18 cellular contexts compared by ENCODE assay signal in the genomic region with DNA sequence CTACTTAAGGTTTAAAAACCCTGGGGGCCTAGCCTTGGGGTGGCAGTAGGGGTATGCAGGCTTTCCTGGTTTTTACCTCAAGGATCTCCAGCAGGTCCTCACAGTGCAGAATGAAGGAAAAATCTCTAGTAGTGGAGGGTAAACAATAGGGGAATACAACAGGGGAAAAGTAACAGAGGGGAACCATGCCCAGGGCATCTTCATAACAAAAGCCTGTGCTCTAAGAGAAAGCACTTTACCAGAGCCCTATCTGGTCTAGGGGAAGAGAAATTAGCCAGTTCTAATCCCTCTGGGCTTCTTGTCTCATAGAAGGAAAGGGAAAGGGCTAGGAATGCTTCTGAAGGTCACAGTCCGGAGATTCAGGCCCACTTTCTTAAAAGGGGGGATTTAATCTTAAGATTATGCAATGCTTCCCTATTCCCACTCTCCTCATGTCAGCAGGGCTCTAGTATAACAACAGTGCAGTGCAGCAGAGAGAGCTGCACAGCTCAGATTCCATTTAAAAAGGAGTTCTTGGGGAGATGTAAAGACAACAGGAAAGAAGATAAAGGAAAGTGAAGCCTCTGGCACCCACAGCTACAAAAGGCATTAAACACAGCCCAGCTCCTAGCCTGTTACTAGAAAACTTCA.
DNase-seq lines count a peak whose midpoint lies in the region; ATAC-seq and TF ChIP-seq lines count a peak whose summit lies in the region.
"Had no signal": no experiment of that assay in that cellular context is flagged by ENCODE, and none has a peak within 500 bp of the region (broad histone marks: within the 10 kb centered on the region; RNA-seq: fewer than 3 reads in every experiment).

No MANE protein-coding gene starts in this region.

- H3K79me2 ChIP-seq in osteoblast (ENCODE audit: insufficient read depth, low read length), result no peaks in the 10 kb centered on the region

- H3K27me3 ChIP-seq in osteoblast (ENCODE audit: insufficient read depth, low read length), result no peaks in the 10 kb centered on the region
- H3K27me3 ChIP-seq: BLaER1 had no signal

- peak overlapping the region; percentile 40 for H3K27ac ChIP-seq in osteoblast (ENCODE audit: low read depth, low read length)
- H3K27ac ChIP-seq: 22Rv1, BLaER1 had no signal

- no peaks in the 10 kb centered on the region for H3K36me3 ChIP-seq in osteoblast (ENCODE audit: insufficient read depth, low read length)
- H3K36me3 ChIP-seq: BLaER1 had no signal

- DNase-seq in NCI-H82 (lab: John Stamatoyannopoulos, UW) (peak; percentile 53), NCI-H82 treated with DMSO at 0.1 percent for 48 hours (lab: John Stamatoyannopoulos, UW; ENCODE audit: unreplicated experiment) (no peak), choroid plexus epithelial cell (ENCODE audit: low read depth) (peak; percentile 29), iPS-NIHi11 (ENCODE audit: low spot score) (peak; percentile 33), osteoblast (ENCODE audit: insufficient read length, low spot score, missing footprints) (no peak)
- DNase-seq: DMS 273 treated with DMSO at 0.1 percent for 48 hours, NCI-H1048, NCI-H146, NCI-H2081 treated with DMSO at 0.1 percent for 48 hours, NCI-H2227 treated with DMSO at 0.1 percent for 48 hours, NCI-H524 treated with DMSO at 0.1 percent for 48 hours, Right ventricle myocardium superior had no signal

- H3K4me2 ChIP-seq in osteoblast (ENCODE audit: insufficient read depth, low read length), result peak overlapping the region; percentile 8
- H3K4me2 ChIP-seq: BLaER1 had no signal

- TF ChIP-seq CTCF in choroid plexus epithelial cell (conservative IDR thresholded peaks at IDR 0.05; ENCODE audit: low read depth, low read length) (no peak), osteoblast (IDR thresholded peaks at IDR 0.05; ENCODE audit: extremely low read depth, low read depth, low read length) (no peak)

- peak overlapping the region; percentile 59 for H2AFZ ChIP-seq in osteoblast (ENCODE audit: low read length)

- peaks cover 9% of the 10 kb centered on the region for H3K4me1 ChIP-seq in osteoblast (ENCODE audit: insufficient read depth, low read length)
- H3K4me1 ChIP-seq: BLaER1 had no signal

- H3K9me3 ChIP-seq in osteoblast (ENCODE audit: low read depth, low read length), result peaks cover 2% of the 10 kb centered on the region

- no peaks in the 10 kb centered on the region for H4K20me1 ChIP-seq in osteoblast (ENCODE audit: insufficient read depth, low read length)
- H4K20me1 ChIP-seq: BLaER1 had no signal

- ATAC-seq in GM18498 (IDR thresholded peaks at IDR 0.05; ENCODE audit: unreplicated experiment) (no peak), HG03378 (IDR thresholded peaks at IDR 0.05; ENCODE audit: unreplicated experiment) (no peak), HG02852 (IDR thresholded peaks at IDR 0.05; ENCODE audit: unreplicated experiment) (no peak)
- ATAC-seq: HCT116 had no signal

- H3K4me3 ChIP-seq in choroid plexus epithelial cell (ENCODE audit: low read depth, low read length) (no peak overlapping the region), osteoblast (ENCODE audit: insufficient read depth, low read length) (no peak overlapping the region)
- H3K4me3 ChIP-seq: BLaER1 had no signal

Comparison
In these comparisons a context has a peak if more than half of its experiments do, and no peak if none do; other contexts are left out.
1. DNase-seq: peak in NCI-H82 (single experiment), choroid plexus epithelial cell (single experiment) and iPS-NIHi11 (single experiment); none in NCI-H82 treated with DMSO at 0.1 percent for 48 hours (single experiment) and osteoblast (single experiment).